8 cellular contexts compared by ENCODE assay signal in genomic region chrX:119482497-119483480, GRCh38. TPM values are rescaled to one million over a fixed set of nuclear protein-coding genes. Genes with fewer than 3 reads are reported as not detected.
DNase-seq lines count a peak whose midpoint lies in the region; ATAC-seq lines count a peak whose summit lies in the region.

No MANE protein-coding gene starts in this region.

- peak overlapping the region; percentile 26; the same call in 1 of the 2 replicates for H3K27ac ChIP-seq in GM23248

- peak overlapping the region; percentile 85 for H2AFZ ChIP-seq in GM23248

- peaks cover 6% of the 10 kb centered on the region; the same call in 1 of the 2 replicates for H3F3A ChIP-seq in GM23248 (ENCODE audit: insufficient read depth)

- H3K4me3 ChIP-seq in GM23248, result peak overlapping the region; percentile 67

- no peaks in the 10 kb centered on the region for H3K79me2 ChIP-seq in GM23248 (ENCODE audit: insufficient read depth)

- no peaks in the 10 kb centered on the region for H3K9me2 ChIP-seq in GM23248 (ENCODE audit: insufficient read depth)

- no peaks in the 10 kb centered on the region for H4K20me1 ChIP-seq in GM23248 (ENCODE audit: insufficient read depth)

- ATAC-seq in left lobe of liver, result peak; percentile 87

- DNase-seq in GDM1 (lab: John Stamatoyannopoulos, UW) (peak; percentile 31), GM23248 (peak; percentile 71), NCI-H1048 (lab: John Stamatoyannopoulos, UW) (peak; percentile 13), cerebellum (ENCODE audit: low spot score) (peak; percentile 18), left lobe of liver (ENCODE audit: low spot score) (peak; percentile 76), OCI-M2 (lab: John Stamatoyannopoulos, UW; ENCODE audit: unreplicated experiment) (no peak)
- peak; percentile 21 for DNase-seq in activated CD4-positive, CD25-positive, alpha-beta regulatory T cell treated with anti-CD3 and anti-CD28 coated beads, Interleukin-2, amount 50 U/mL, for 16 hours (ENCODE audit: low read depth, low spot score)
- peak; percentile 71 for DNase-seq in stimulated activated CD4-positive, alpha-beta T cell treated with anti-CD3 and anti-CD28 coated beads, Interleukin-4, amount 100 ng/mL, for 1 hour

- H3K36me3 ChIP-seq in GM23248 (ENCODE audit: low read depth), result no peaks in the 10 kb centered on the region

- H3K4me1 ChIP-seq in GM23248 (ENCODE audit: insufficient read depth), result peaks cover 6% of the 10 kb centered on the region; the same call in 1 of the 2 replicates

- H3K9me3 ChIP-seq in GM23248 (ENCODE audit: low read depth), result no peaks in the 10 kb centered on the region

- 22 to 27% methylated on average over 21 to 35 of the region's 48 CpGs for WGBS in GM23248 (ENCODE audit: low coverage in 1 of 2, low lambda C conversion rate in 2 of 2, missing lambda C conversion rate in 2 of 2), 2 experiments

- in situ Hi-C loops in GM23248 (cut with MboI), result no loop called here

- peak overlapping the region; percentile 49 for H3K4me2 ChIP-seq in GM23248 (ENCODE audit: unreplicated experiment)

- H3K27me3 ChIP-seq in GM23248 (replicated peaks; ENCODE audit: insufficient read depth), result no peaks in the 10 kb centered on the region

- H3K9ac ChIP-seq in GM23248, result peak overlapping the region; percentile 72

RNA-seq across cellular contexts. Expression of gene SLC25A5, which starts 14.5 kb away (rescaled TPM):
- total RNA-seq in GM23248 (2014; rRNA removed; shearing (Covaris generic)), result 98.9 and 104 TPM in 2 replicates
- 148 and 150 TPM in 2 replicates for polyA plus RNA-seq in GM23248 (2016; fragmentation: Nextera tagmentation; extraction: Ambion mirVana)
- 80.8 TPM for total RNA-seq in cerebellum
- 208 TPM for total RNA-seq in left lobe of liver
